In genomic region chr6:170147832-170148708, GRCh38 we compare ENCODE assay signal across 9 cellular contexts.
DNase-seq lines count a peak whose midpoint lies in the region; ATAC-seq and TF ChIP-seq lines count a peak whose summit lies in the region.
"Had no signal": no experiment of that assay in that cellular context is flagged by ENCODE, and none has a peak within 500 bp of the region (broad histone marks: within the 10 kb centered on the region; RNA-seq: fewer than 3 reads in every experiment).

No MANE protein-coding gene starts in this region.

- intact Hi-C loops in ascending aorta (cut with DNase I), result no loop called here

- peak; percentile 47 for ATAC-seq in HG03442 (IDR thresholded peaks at IDR 0.05; ENCODE audit: unreplicated experiment)
- no peak for ATAC-seq in HG03196 (IDR thresholded peaks at IDR 0.05; ENCODE audit: unreplicated experiment)

- H3K36me3 ChIP-seq in osteoblast (ENCODE audit: insufficient read depth, low read length) (no peaks in the 10 kb centered on the region), ascending aorta (no peaks in the 10 kb centered on the region)

- DNase-seq in GDM1 (lab: John Stamatoyannopoulos, UW) (peak; percentile 45), osteoblast (ENCODE audit: insufficient read length, low spot score, missing footprints) (peak; percentile 55), NCI-H2196 (lab: John Stamatoyannopoulos, UW; ENCODE audit: unreplicated experiment) (no peak), ascending aorta (ENCODE audit: low spot score in 2 of 2) (no peak), NCI-H2107 treated with DMSO at 0.1 percent for 48 hours (lab: John Stamatoyannopoulos, UW; ENCODE audit: unreplicated experiment) (no peak)
- peak; percentile 22 for DNase-seq in activated T-helper 9 cell treated with anti-CD3 and anti-CD28 coated beads, Interleukin-2, amount 50 U/mL, for 16 hours (ENCODE audit: low read depth)

- H3K27ac ChIP-seq in osteoblast (ENCODE audit: low read depth, low read length), result no peak overlapping the region
- no peak overlapping the region for H3K27ac ChIP-seq in ascending aorta

- H3K27me3 ChIP-seq in osteoblast (ENCODE audit: insufficient read depth, low read length) (peaks cover 5% of the 10 kb centered on the region), ascending aorta (no peaks in the 10 kb centered on the region)

- H3K4me1 ChIP-seq in osteoblast (ENCODE audit: insufficient read depth, low read length) (no peaks in the 10 kb centered on the region), ascending aorta (no peaks in the 10 kb centered on the region)

- TF ChIP-seq CTCF in osteoblast (IDR thresholded peaks at IDR 0.05; ENCODE audit: extremely low read depth, low read depth, low read length) (no peak), ascending aorta (IDR thresholded peaks at IDR 0.05) (no peak)

- H4K20me1 ChIP-seq in osteoblast (ENCODE audit: insufficient read depth, low read length), result no peaks in the 10 kb centered on the region

- no peak overlapping the region for H3K4me3 ChIP-seq in osteoblast (ENCODE audit: insufficient read depth, low read length)
- H3K4me3 ChIP-seq in ascending aorta, result no peak overlapping the region
- H3K4me3 ChIP-seq: lung had no signal

- H3K9me3 ChIP-seq in osteoblast (ENCODE audit: low read depth, low read length) (no peaks in the 10 kb centered on the region), ascending aorta (no peaks in the 10 kb centered on the region)

- H2AFZ ChIP-seq in osteoblast (ENCODE audit: low read length), result no peak overlapping the region

- no peak overlapping the region for H3K4me2 ChIP-seq in osteoblast (ENCODE audit: insufficient read depth, low read length)

- no peaks in the 10 kb centered on the region for H3K79me2 ChIP-seq in osteoblast (ENCODE audit: insufficient read depth, low read length)

Comparison
In these comparisons a context has a peak if more than half of its experiments do, and no peak if none do; other contexts are left out.
1. DNase-seq: peak in GDM1 (single experiment), activated T-helper 9 cell treated with anti-CD3 and anti-CD28 coated beads, Interleukin-2, amount 50 U/mL, for 16 hours (single experiment) and osteoblast (single experiment); none in NCI-H2196 (single experiment), ascending aorta (0 of 2) and NCI-H2107 treated with DMSO at 0.1 percent for 48 hours (single experiment).